ENCODE assay signal across 36 cellular contexts in the genomic region with DNA sequence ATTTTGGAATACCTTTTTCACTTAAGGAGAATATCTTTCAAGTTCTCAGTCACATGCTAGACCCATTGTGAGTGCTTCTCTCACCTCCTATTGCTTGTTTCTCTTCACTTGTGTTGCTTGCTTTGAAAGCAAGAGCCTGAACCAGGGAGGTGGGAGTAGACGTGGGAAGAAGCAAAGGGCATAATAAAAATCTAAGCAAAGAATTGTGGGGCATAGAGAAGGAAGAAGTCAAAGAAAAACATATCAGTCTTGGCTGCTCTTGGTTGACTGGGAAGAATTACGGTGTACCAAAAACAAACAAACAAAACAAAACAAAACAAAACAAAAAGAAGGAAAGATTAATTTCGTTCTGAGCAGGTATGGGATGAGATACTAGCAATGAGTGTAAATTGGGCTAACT.
"Had no signal": no experiment of that assay in that cellular context is flagged by ENCODE, and none has a peak within 500 bp of the region (broad histone marks: within the 10 kb centered on the region; RNA-seq: fewer than 3 reads in every experiment).

No MANE protein-coding gene starts in this region.

- H3K36me3 ChIP-seq: ascending aorta, cardiac muscle cell had no signal

- H3K27me3 ChIP-seq: ascending aorta, cardiac muscle cell had no signal

- H3K4me3 Mint-ChIP-seq: activated B cell treated with CpG ODN at 0.5 μM for 24 hours; activated CD4-positive, alpha-beta memory T cell treated with anti-CD3 and anti-CD28 coated beads for 36 hours; activated CD4-positive, alpha-beta T cell treated with anti-CD3 and anti-CD28 coated beads, Interleukin-2, amount 10 ng/mL, durations not matched to agents 24 days and 14 days; activated CD8-positive, alpha-beta T cell treated with anti-CD3 and anti-CD28 coated beads for 36 hours; activated naive CD4-positive, alpha-beta T cell treated with anti-CD3 and anti-CD28 coated beads, Interleukin-2, amount 10 ng/mL, durations not matched to agents 7 days and 5 days; activated naive CD4-positive, alpha-beta T cell treated with anti-CD3 and anti-CD28 coated beads, Interleukin-2, amount 50 U/mL, for 24 hours; activated naive CD8-positive, alpha-beta T cell; activated naive CD8-positive, alpha-beta T cell treated with anti-CD3 and anti-CD28 coated beads, Interleukin-2, amount 10 ng/mL, durations not matched to agents 7 days and 5 days; activated naive CD8-positive, alpha-beta T cell treated with anti-CD3 and anti-CD28 coated beads, Interleukin-2, amount 50 U/mL, for 24 hours; activated T-cell treated with anti-CD3 and anti-CD28 coated beads, Interleukin-2, amount 50 U/mL, for 4 hours; activated T-cell treated with anti-CD3 and anti-CD28 coated beads, Interleukin-2, amount 50 U/mL, for 72 hours; brain; central memory CD8-positive, alpha-beta T cell; T-helper 1 cell treated with Interleukin-12 subunit alpha and Interleukin-12 subunit beta and Interleukin-4 antibody, amounts not matched to agents 30 μg/mL and 1 μg/mL, for 36 hours; T-helper 2 cell treated with Interferon-gamma antibody and Interleukin-4, amounts not matched to agents 5 μg/mL and 100 μg/mL, for 36 hours had no signal

- H3K36me3 Mint-ChIP-seq: activated CD4-positive, alpha-beta memory T cell treated with anti-CD3 and anti-CD28 coated beads for 36 hours; activated naive CD4-positive, alpha-beta T cell treated with anti-CD3 and anti-CD28 coated beads, Interleukin-2, amount 10 ng/mL, durations not matched to agents 7 days and 5 days; activated naive CD4-positive, alpha-beta T cell treated with anti-CD3 and anti-CD28 coated beads, Interleukin-2, amount 50 U/mL, for 24 hours; activated naive CD8-positive, alpha-beta T cell treated with anti-CD3 and anti-CD28 coated beads, Interleukin-2, amount 10 ng/mL, durations not matched to agents 7 days and 5 days; brain had no signal

- H3K4me3 ChIP-seq: ascending aorta, cardiac muscle cell had no signal

- H3K4me1 ChIP-seq: ascending aorta had no signal

- H3K4me1 Mint-ChIP-seq: activated B cell treated with CpG ODN at 0.5 μM for 24 hours; activated CD4-positive, alpha-beta T cell treated with anti-CD3 and anti-CD28 coated beads, Interleukin-2, amount 10 ng/mL, durations not matched to agents 24 days and 14 days; activated naive CD4-positive, alpha-beta T cell treated with anti-CD3 and anti-CD28 coated beads, Interleukin-2, amount 10 ng/mL, durations not matched to agents 7 days and 5 days; activated naive CD4-positive, alpha-beta T cell treated with anti-CD3 and anti-CD28 coated beads, Interleukin-2, amount 50 U/mL, for 24 hours; activated naive CD8-positive, alpha-beta T cell treated with anti-CD3 and anti-CD28 coated beads, Interleukin-2, amount 10 ng/mL, durations not matched to agents 7 days and 5 days; brain; central memory CD8-positive, alpha-beta T cell had no signal

- H3K9me3 ChIP-seq: ascending aorta had no signal

- ATAC-seq: activated CD8-positive, alpha-beta T cell treated with anti-CD3 and anti-CD28 coated beads for 36 hours; activated naive CD8-positive, alpha-beta T cell treated with anti-CD3 and anti-CD28 coated beads, Interleukin-2, amount 50 U/mL, for 24 hours; activated T-cell treated with anti-CD3 and anti-CD28 coated beads, Interleukin-2, amount 50 U/mL, for 4 hours; activated T-cell treated with anti-CD3 and anti-CD28 coated beads, Interleukin-2, amount 50 U/mL, for 72 hours had no signal

- DNase-seq: activated B cell treated with CpG ODN at 0.5 μM for 24 hours; activated CD4-positive, alpha-beta memory T cell treated with anti-CD3 and anti-CD28 coated beads for 36 hours; activated CD4-positive, alpha-beta T cell treated with anti-CD3 and anti-CD28 coated beads for 4 hours; activated CD4-positive, alpha-beta T cell treated with anti-CD3 and anti-CD28 coated beads, Interleukin-2, amount 10 ng/mL, durations not matched to agents 24 days and 14 days; activated CD4-positive, alpha-beta T cell treated with anti-CD3 and anti-CD28 coated beads, Interleukin-2, amount 50 U/mL, for 1 hour; activated CD4-positive, alpha-beta T cell treated with anti-CD3 and anti-CD28 coated beads, Interleukin-2, amount 50 U/mL, for 4 hours; activated CD4-positive, CD25-positive, alpha-beta regulatory T cell treated with anti-CD3 and anti-CD28 coated beads, Interleukin-2, amount 50 U/mL, for 72 hours; activated CD8-positive, alpha-beta memory T cell treated with anti-CD3 and anti-CD28 coated beads, Interleukin-2, amount 50 U/mL, for 4 hours; activated CD8-positive, alpha-beta T cell treated with anti-CD3 and anti-CD28 coated beads for 36 hours; activated effector memory CD4-positive, alpha-beta T cell treated with Interleukin-2 at 50 U/mL for 16 hours; activated gamma-delta T cell; activated naive CD4-positive, alpha-beta T cell treated with anti-CD3 and anti-CD28 coated beads, Interleukin-2, amount 10 ng/mL, durations not matched to agents 7 days and 5 days; activated naive CD4-positive, alpha-beta T cell treated with Interleukin-2 at 50 U/mL for 16 hours; activated naive CD8-positive, alpha-beta T cell treated with anti-CD3 and anti-CD28 coated beads, Interleukin-2, amount 10 ng/mL, durations not matched to agents 7 days and 5 days; activated naive CD8-positive, alpha-beta T cell treated with anti-CD3 and anti-CD28 coated beads, Interleukin-2, amount 50 U/mL, for 24 hours; activated T-cell treated with anti-CD3 and anti-CD28 coated beads for 4 hours; activated T-cell treated with anti-CD3 and anti-CD28 coated beads, Interleukin-2, amount 50 U/mL, for 1 hour; activated T-cell treated with anti-CD3 and anti-CD28 coated beads, Interleukin-2, amount 50 U/mL, for 4 hours; activated T-cell treated with anti-CD3 and anti-CD28 coated beads, Interleukin-2, amount 50 U/mL, for 72 hours; amygdala; anterior cingulate cortex; caudate nucleus; cerebellar nuclear complex; T-helper 1 cell; T-helper 2 cell; T-helper 9 cell had no signal

- H3K27ac Mint-ChIP-seq: activated B cell treated with CpG ODN at 0.5 μM for 24 hours; activated CD4-positive, alpha-beta memory T cell treated with anti-CD3 and anti-CD28 coated beads for 36 hours; activated CD4-positive, alpha-beta T cell treated with anti-CD3 and anti-CD28 coated beads, Interleukin-2, amount 10 ng/mL, durations not matched to agents 24 days and 14 days; activated CD8-positive, alpha-beta T cell treated with anti-CD3 and anti-CD28 coated beads for 36 hours; activated naive CD4-positive, alpha-beta T cell treated with anti-CD3 and anti-CD28 coated beads, Interleukin-2, amount 10 ng/mL, durations not matched to agents 7 days and 5 days; activated naive CD4-positive, alpha-beta T cell treated with anti-CD3 and anti-CD28 coated beads, Interleukin-2, amount 50 U/mL, for 24 hours; activated naive CD8-positive, alpha-beta T cell; activated naive CD8-positive, alpha-beta T cell treated with anti-CD3 and anti-CD28 coated beads, Interleukin-2, amount 10 ng/mL, durations not matched to agents 7 days and 5 days; activated naive CD8-positive, alpha-beta T cell treated with anti-CD3 and anti-CD28 coated beads, Interleukin-2, amount 50 U/mL, for 24 hours; activated T-cell treated with anti-CD3 and anti-CD28 coated beads, Interleukin-2, amount 50 U/mL, for 72 hours; activated T-helper 2 cell treated with anti-CD3 and anti-CD28 coated beads, Interferon-gamma antibody, Interleukin-2, Interleukin-4, amounts not matched to agents 10 μg/mL and 5 μg/mL and 100 μg/mL, durations not matched to agents 14 hours and 24 hours and 36 hours; brain; T-helper 1 cell treated with Interleukin-12 subunit alpha and Interleukin-12 subunit beta and Interleukin-4 antibody, amounts not matched to agents 30 μg/mL and 1 μg/mL, for 36 hours; T-helper 2 cell treated with Interferon-gamma antibody and Interleukin-4, amounts not matched to agents 5 μg/mL and 100 μg/mL, for 36 hours had no signal

- H3K27ac ChIP-seq: ascending aorta, cardiac muscle cell, VCaP had no signal

- H3K27me3 Mint-ChIP-seq: activated CD4-positive, alpha-beta memory T cell treated with anti-CD3 and anti-CD28 coated beads for 36 hours; activated CD4-positive, alpha-beta T cell treated with anti-CD3 and anti-CD28 coated beads, Interleukin-2, amount 10 ng/mL, durations not matched to agents 24 days and 14 days; activated CD8-positive, alpha-beta T cell treated with anti-CD3 and anti-CD28 coated beads for 36 hours; activated naive CD4-positive, alpha-beta T cell treated with anti-CD3 and anti-CD28 coated beads, Interleukin-2, amount 10 ng/mL, durations not matched to agents 7 days and 5 days; activated naive CD4-positive, alpha-beta T cell treated with anti-CD3 and anti-CD28 coated beads, Interleukin-2, amount 50 U/mL, for 24 hours; activated naive CD8-positive, alpha-beta T cell treated with anti-CD3 and anti-CD28 coated beads, Interleukin-2, amount 50 U/mL, for 24 hours; central memory CD8-positive, alpha-beta T cell had no signal

- H3K9me3 Mint-ChIP-seq: activated B cell treated with CpG ODN at 0.5 μM for 24 hours; activated CD4-positive, alpha-beta memory T cell treated with anti-CD3 and anti-CD28 coated beads for 36 hours; activated CD8-positive, alpha-beta T cell treated with anti-CD3 and anti-CD28 coated beads for 36 hours; activated naive CD4-positive, alpha-beta T cell treated with anti-CD3 and anti-CD28 coated beads, Interleukin-2, amount 10 ng/mL, durations not matched to agents 7 days and 5 days; activated naive CD4-positive, alpha-beta T cell treated with anti-CD3 and anti-CD28 coated beads, Interleukin-2, amount 50 U/mL, for 24 hours; activated naive CD8-positive, alpha-beta T cell treated with anti-CD3 and anti-CD28 coated beads, Interleukin-2, amount 10 ng/mL, durations not matched to agents 7 days and 5 days; activated naive CD8-positive, alpha-beta T cell treated with anti-CD3 and anti-CD28 coated beads, Interleukin-2, amount 50 U/mL, for 24 hours; activated T-cell treated with anti-CD3 and anti-CD28 coated beads, Interleukin-2, amount 50 U/mL, for 4 hours; activated T-cell treated with anti-CD3 and anti-CD28 coated beads, Interleukin-2, amount 50 U/mL, for 72 hours; activated T-helper 2 cell treated with anti-CD3 and anti-CD28 coated beads, Interferon-gamma antibody, Interleukin-2, Interleukin-4, amounts not matched to agents 10 μg/mL and 5 μg/mL and 100 μg/mL, durations not matched to agents 14 hours and 24 hours and 36 hours; central memory CD8-positive, alpha-beta T cell; T-helper 1 cell treated with Interleukin-12 subunit alpha and Interleukin-12 subunit beta and Interleukin-4 antibody, amounts not matched to agents 30 μg/mL and 1 μg/mL, for 36 hours; T-helper 2 cell treated with Interferon-gamma antibody and Interleukin-4, amounts not matched to agents 5 μg/mL and 100 μg/mL, for 36 hours had no signal
